24 cellular contexts compared by ENCODE assay signal in genomic region chr1:112079446-112079845, GRCh38.
"Had no signal": no experiment of that assay in that cellular context is flagged by ENCODE, and none has a peak within 500 bp of the region (broad histone marks: within the 10 kb centered on the region; RNA-seq: fewer than 3 reads in every experiment).

No MANE protein-coding gene starts in this region.

- H3K9ac ChIP-seq: neural progenitor cell, parathyroid adenoma had no signal

- ATAC-seq: psoas muscle; right cardiac atrium; right lobe of liver; stimulated activated effector memory CD8-positive, alpha-beta T cell treated with anti-CD3 and anti-CD28 coated beads, Interleukin-12 subunit alpha, Interleukin-12 subunit beta, amount 100 ng/mL, for 72 hours; stimulated activated naive B cell treated with anti-CD40 and anti-IgM and Interleukin-4, amounts not matched to agents 10 μg/mL and 1 μg/mL and 100 μg/mL, for 72 hours had no signal

- H3K79me2 ChIP-seq: parathyroid adenoma had no signal

- H3K27me3 ChIP-seq: neural progenitor cell, ovary, right lobe of liver, sigmoid colon, thyroid gland, tibial nerve, upper lobe of left lung, vagina had no signal

- H3K36me3 ChIP-seq: neural progenitor cell, ovary, right lobe of liver, sigmoid colon, stomach, thoracic aorta, thyroid gland, tibial nerve, upper lobe of left lung, vagina had no signal

- H2AFZ ChIP-seq: neural progenitor cell, parathyroid adenoma had no signal

- H3K4me2 ChIP-seq: neural progenitor cell had no signal

- H3K4me1 ChIP-seq: neural progenitor cell, parathyroid adenoma, psoas muscle, right lobe of liver, sigmoid colon, stomach, thyroid gland, tibial nerve, upper lobe of left lung, vagina had no signal

- DNase-seq: occipital lobe; ovary; posterior cingulate gyrus; psoas muscle; right cardiac atrium; right lobe of liver; sigmoid colon; small intestine; stimulated activated CD4-positive, alpha-beta T cell treated with anti-CD3 and anti-CD28 coated beads, Interleukin-15, amount 100 ng/mL, for 24 hours; stimulated activated CD4-positive, alpha-beta T cell treated with anti-CD3 and anti-CD28 coated beads, Interleukin-2, amount 100 ng/mL, for 24 hours; stimulated activated CD4-positive, alpha-beta T cell treated with anti-CD3 and anti-CD28 coated beads, Interleukin-2, amount 100 ng/mL, for 48 hours; stimulated activated CD4-positive, alpha-beta T cell treated with anti-CD3 and anti-CD28 coated beads, Interleukin-4, amount 100 ng/mL, for 24 hours; stimulated activated naive B cell treated with anti-CD40 and anti-IgM and Interleukin-4, amounts not matched to agents 10 μg/mL and 1 μg/mL and 100 μg/mL, for 72 hours; stimulated activated naive CD4-positive, alpha-beta T cell treated with Interleukin-2 at 50 U/mL for 16 hours; stomach; thyroid gland; trophoblast cell; upper lobe of left lung had no signal

- H3K27ac ChIP-seq: neural progenitor cell, ovary, parathyroid adenoma, psoas muscle, right lobe of liver, sigmoid colon, stomach, thoracic aorta, thyroid gland, tibial nerve, upper lobe of left lung, vagina had no signal

- H3K9me3 ChIP-seq: ovary, psoas muscle, right lobe of liver, sigmoid colon, stomach, thoracic aorta, thyroid gland, tibial nerve, upper lobe of left lung, vagina had no signal

- H3K4me3 ChIP-seq: neural progenitor cell, ovary, psoas muscle, right lobe of liver, sigmoid colon, stomach, thoracic aorta, thyroid gland, tibial nerve, upper lobe of left lung, vagina had no signal
